Comparison of ENCODE assay signal across 1 cellular context in genomic region chr17:78986048-78986648, GRCh38.
A peak's percentile ranks its signal among the peaks of the same experiment; 100 is the strongest.
TF ChIP-seq lines count a peak whose summit lies in the region.

No MANE protein-coding gene starts in this region.

TF ChIP-seq in K562, 482 proteins besides CTCF, POLR2A, EP300 and RAD21 (continued from another document):
- TF ChIP-seq PKNOX1 (IDR thresholded peaks at IDR 0.05) (peak; percentile 47; the same call in 1 of the 2 replicates), ZNF695 (CRISPR knock-in tag; IDR thresholded peaks at IDR 0.05) (no peak), TSHZ1 (CRISPR knock-in tag; IDR thresholded peaks at IDR 0.05) (0 out of 2 replicates have a peak, but pooled peaks have one; percentile 17), ZNF24 (IDR thresholded peaks at IDR 0.05) (peak; percentile 49; the same call in 1 of the 2 replicates), CREM (IDR thresholded peaks at IDR 0.05; ENCODE audit: low read depth) (peak; percentile 40; the same call in 1 of the 2 replicates), BRD9 (IDR thresholded peaks at IDR 0.05; ENCODE audit: low read depth, partially characterized antibody) (peak; percentile 45), HDAC2 (IDR thresholded peaks at IDR 0.05) (no peak), SMC3 (conservative IDR thresholded peaks at IDR 0.05; ENCODE audit: insufficient read depth, low read depth, low read length) (0 out of 2 replicates have a peak, but pooled peaks have one; percentile 11), KHSRP (IDR thresholded peaks at IDR 0.05) (peak; percentile 34; the same call in 1 of the 2 replicates), JUND (IDR thresholded peaks at IDR 0.05; ENCODE audit: borderline replicate concordance, low read depth, low read length) (peak; percentile 37; the same call in 1 of the 2 replicates), JUND (tag; IDR thresholded peaks at IDR 0.05; ENCODE audit: borderline replicate concordance, low read depth, low read length) (no peak; the same call in 2 of the 3 replicates), VEZF1 (CRISPR knock-in tag; IDR thresholded peaks at IDR 0.05) (0 out of 2 replicates have a peak, but pooled peaks have one; percentile 27), GABPB1 (CRISPR knock-in tag; IDR thresholded peaks at IDR 0.05) (peak; percentile 44; the same call in 1 of the 2 replicates), RBM25 (IDR thresholded peaks at IDR 0.05; ENCODE audit: low read depth, low read length, severe bottlenecking) (peak; percentile 55), ZNF407 (IDR thresholded peaks at IDR 0.05; ENCODE audit: low read depth) (peak; percentile 27; the same call in 1 of the 2 replicates), E2F6 (IDR thresholded peaks at IDR 0.05; ENCODE audit: borderline replicate concordance in 1 of 2, extremely low read depth in 1 of 2, insufficient read depth in 1 of 2, insufficient read length in 1 of 2, low read depth in 1 of 2, low read length in 1 of 2, poor library complexity in 1 of 2, severe bottlenecking in 1 of 2) (peak in 1 of 2 experiments; percentile 54), GATAD2B (IDR thresholded peaks at IDR 0.05; ENCODE audit: borderline replicate concordance) (peak; percentile 31; the same call in 1 of the 2 replicates), MBD1 (CRISPR knock-in tag; IDR thresholded peaks at IDR 0.05) (no peak), EGR1 (conservative IDR thresholded peaks at IDR 0.05) (no peak), RCOR1 (IDR thresholded peaks at IDR 0.05; ENCODE audit: borderline replicate concordance in 1 of 2, low read depth in 2 of 2, low read length in 2 of 2) (peak in 1 of 2 experiments; percentile 29; a peak in 1 of 4 replicates), L3MBTL2 (IDR thresholded peaks at IDR 0.05) (peak; percentile 59; the same call in 1 of the 2 replicates)
